In the genomic region with DNA sequence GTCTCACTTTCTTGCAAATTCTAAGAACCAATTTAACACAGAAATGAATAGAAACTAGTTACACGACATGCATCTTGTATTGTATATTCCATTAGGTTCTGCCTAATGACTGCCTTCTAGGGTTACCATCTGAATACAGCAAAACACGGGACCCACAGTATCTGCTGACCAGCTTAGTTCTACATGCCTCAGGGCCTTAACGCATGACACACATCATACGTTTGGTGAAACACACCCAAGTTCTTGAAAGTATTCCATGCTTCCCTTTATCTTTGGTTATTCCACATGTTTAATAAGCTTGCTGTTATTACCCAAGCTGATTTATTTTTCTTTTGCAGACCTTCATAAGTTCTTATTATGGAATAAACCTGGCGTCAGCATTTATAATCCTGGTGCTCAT, we compare ENCODE assay signal across 7 cellular contexts.
"Had no signal": no experiment of that assay in that cellular context is flagged by ENCODE, and none has a peak within 500 bp of the region (broad histone marks: within the 10 kb centered on the region; RNA-seq: fewer than 3 reads in every experiment).

No MANE protein-coding gene starts in this region.

- H2AFZ ChIP-seq: GM23248 had no signal

- H3K9ac ChIP-seq: GM23248 had no signal

- H3K27ac ChIP-seq: GM23248, HL-60 had no signal

- FAIRE-seq: HepG2 had no signal

- H3K9me3 ChIP-seq: HAP-1 had no signal

- H3K4me1 ChIP-seq: HAP-1 had no signal

- H3K4me3 ChIP-seq: GM23248, HAP-1 had no signal

- DNase-seq: GM23248, GOT3, H7, HFFc6 had no signal
